In genomic region chr6:122789862-122790739, GRCh38 we compare ENCODE assay signal across 1 cellular context.
TF ChIP-seq lines count a peak whose summit lies in the region.

No MANE protein-coding gene starts in this region.

TF ChIP-seq in HepG2, 621 proteins besides CTCF, POLR2A, EP300 and RAD21 (continued from another document):
- TF ChIP-seq RBAK (CRISPR knock-in tag; IDR thresholded peaks at IDR 0.05) (0 out of 2 replicates have a peak, but pooled peaks have one; percentile 3), BRD4 (CRISPR knock-in tag; IDR thresholded peaks at IDR 0.05) (peak; percentile 28; the same call in 1 of the 2 replicates), TBP (CRISPR knock-in tag; IDR thresholded peaks at IDR 0.05) (0 out of 2 replicates have a peak, but pooled peaks have one; percentile 19), FOSL2 (CRISPR knock-in tag; IDR thresholded peaks at IDR 0.05) (peak; percentile 44), ZNF263 (CRISPR knock-in tag; IDR thresholded peaks at IDR 0.05) (0 out of 2 replicates have a peak, but pooled peaks have one; percentile 6), ZNF468 (CRISPR knock-in tag; IDR thresholded peaks at IDR 0.05) (0 out of 2 replicates have a peak, but pooled peaks have one; percentile 5), ZNF737 (CRISPR knock-in tag; IDR thresholded peaks at IDR 0.05; ENCODE audit: borderline replicate concordance) (0 out of 2 replicates have a peak, but pooled peaks have one; percentile 27), SMC3 (IDR thresholded peaks at IDR 0.05; ENCODE audit: low read length) (peak; percentile 4; the same call in 1 of the 2 replicates), ZNF142 (CRISPR knock-in tag; IDR thresholded peaks at IDR 0.05) (peak; percentile 59), ZNF44 (CRISPR knock-in tag; IDR thresholded peaks at IDR 0.05) (0 out of 2 replicates have a peak, but pooled peaks have one; percentile 63), GZF1 (CRISPR knock-in tag; IDR thresholded peaks at IDR 0.05) (no peak), DBP (CRISPR knock-in tag; IDR thresholded peaks at IDR 0.05; ENCODE audit: not compliant biosample characterization) (peak; percentile 47), SIN3B (IDR thresholded peaks at IDR 0.05; ENCODE audit: low read length) (0 out of 2 replicates have a peak, but pooled peaks have one; percentile 9), ZFP82 (CRISPR knock-in tag; IDR thresholded peaks at IDR 0.05; ENCODE audit: borderline replicate concordance) (peak; percentile 50; the same call in 1 of the 2 replicates), ZBTB46 (CRISPR knock-in tag; IDR thresholded peaks at IDR 0.05; ENCODE audit: borderline replicate concordance) (no peak), ZNF550 (CRISPR knock-in tag; IDR thresholded peaks at IDR 0.05; ENCODE audit: borderline replicate concordance) (0 out of 2 replicates have a peak, but pooled peaks have one; percentile 8), AFF4 (CRISPR knock-in tag; IDR thresholded peaks at IDR 0.05) (peak; percentile 33; the same call in 1 of the 2 replicates), ZEB1 (IDR thresholded peaks at IDR 0.05; ENCODE audit: insufficient replicate concordance, low read depth) (peak; percentile 40), RFXANK (CRISPR knock-in tag; IDR thresholded peaks at IDR 0.05) (no peak), CENPT (CRISPR knock-in tag; IDR thresholded peaks at IDR 0.05; ENCODE audit: low read depth) (no peak), NCOA5 (CRISPR knock-in tag; IDR thresholded peaks at IDR 0.05) (0 out of 2 replicates have a peak, but pooled peaks have one; percentile 11), TMF1 (CRISPR knock-in tag; IDR thresholded peaks at IDR 0.05; ENCODE audit: low read depth) (no peak), ZNF678 (CRISPR knock-in tag; IDR thresholded peaks at IDR 0.05) (no peak), ZNF704 (CRISPR knock-in tag; IDR thresholded peaks at IDR 0.05; ENCODE audit: borderline replicate concordance) (0 out of 2 replicates have a peak, but pooled peaks have one; percentile 5), ZNF607 (CRISPR knock-in tag; IDR thresholded peaks at IDR 0.05; ENCODE audit: borderline replicate concordance) (no peak), NFAT5 (CRISPR knock-in tag; IDR thresholded peaks at IDR 0.05) (peak; percentile 46; the same call in 1 of the 2 replicates)
